Comparison of ENCODE assay signal across 8 cellular contexts in genomic region chr7:97871659-97872024, GRCh38. TPM values are rescaled to one million over a fixed set of nuclear protein-coding genes. Genes with fewer than 3 reads are reported as not detected.
DNase-seq lines count a peak whose midpoint lies in the region; ATAC-seq lines count a peak whose summit lies in the region.

No MANE protein-coding gene starts in this region.

- no peaks in the 10 kb centered on the region for H3K27me3 Mint-ChIP-seq in CD8-positive, alpha-beta memory T cell

- peak overlapping the region; percentile 47 for H3K4me3 ChIP-seq in CD8-positive, alpha-beta memory T cell (ENCODE audit: low read length)
- peak overlapping the region; percentile 89 for H3K4me3 ChIP-seq in adipocyte (ENCODE audit: low read length)

- H3K36me3 Mint-ChIP-seq in CD8-positive, alpha-beta memory T cell: peaks cover 3 to 21% (median 7%) of the 10 kb centered on the region in 3 donors

- peak; percentile 29 for ATAC-seq in GM21526 (IDR thresholded peaks at IDR 0.05; ENCODE audit: low FRiP score, unreplicated experiment)

- H3K9me3 ChIP-seq in CD8-positive, alpha-beta memory T cell (ENCODE audit: low read length): no peaks in the 10 kb centered on the region
- H3K9me3 ChIP-seq in adipocyte (ENCODE audit: control insufficient read depth, low read length): no peaks in the 10 kb centered on the region

- peak in 1 of 5 donors; percentile 8 for DNase-seq in CD8-positive, alpha-beta memory T cell
- DNase-seq in NCI-H2171 treated with DMSO at 0.1 percent for 48 hours (lab: John Stamatoyannopoulos, UW) (peak; percentile 63), adipocyte (ENCODE audit: low read depth) (peak; percentile 28), islet precursor cell (peak; percentile 59), DMS153 treated with DMSO at 0.1 percent for 48 hours (lab: John Stamatoyannopoulos, UW; ENCODE audit: unreplicated experiment) (no peak)
- peak; percentile 52 for DNase-seq in stimulated activated CD8-positive, alpha-beta memory T cell treated with anti-CD3 and anti-CD28 coated beads, Interleukin-4, amount 100 ng/mL, for 48 hours
- DNase-seq in NK-92 treated with Interleukin-12 subunit alpha and Interleukin-12 subunit beta, amount 100 ng/mL, for 24 hours (lab: John Stamatoyannopoulos, UW): no peak

- POLR2A ChIA-PET in CD8-positive, alpha-beta memory T cell (lab: Charles Lee): interaction anchor here (1.0 kb wide), 1 partner anchor 297 kb away, joined by 3 read pairs; no protein-coding TSS in a partner anchor

- H3K9ac ChIP-seq in adipocyte (ENCODE audit: low read length): peak overlapping the region; percentile 88

- H3K4me3 Mint-ChIP-seq in CD8-positive, alpha-beta memory T cell: peak overlapping the region; percentile 87 to 96 (median 89)

- H3K36me3 ChIP-seq in CD8-positive, alpha-beta memory T cell (ENCODE audit: insufficient read depth, low read length): peaks cover 5% of the 10 kb centered on the region
- H3K36me3 ChIP-seq in adipocyte (ENCODE audit: control insufficient read depth, insufficient read depth, low read length, severe bottlenecking): peaks cover 17% of the 10 kb centered on the region

- H3K27ac Mint-ChIP-seq in CD8-positive, alpha-beta memory T cell: peak overlapping the region; percentile 85 to 99 (median 92)

- CTCF ChIA-PET in CD8-positive, alpha-beta memory T cell (lab: Charles Lee): interaction anchor here (1.7 kb wide), 1 partner anchor 36 kb away, joined by 4 read pairs; no protein-coding TSS in a partner anchor

- peaks cover 6% of the 10 kb centered on the region for H3K4me1 ChIP-seq in CD8-positive, alpha-beta memory T cell (ENCODE audit: insufficient read depth, low read length)
- H3K4me1 ChIP-seq in adipocyte (ENCODE audit: control insufficient read depth, insufficient read depth, low read length): peaks cover 5% of the 10 kb centered on the region

- peaks cover 15 to 18% (median 16%) of the 10 kb centered on the region in 3 donors for H3K4me1 Mint-ChIP-seq in CD8-positive, alpha-beta memory T cell

- H3K9me3 Mint-ChIP-seq in CD8-positive, alpha-beta memory T cell: no peaks in the 10 kb centered on the region

- peak overlapping the region; percentile 62 for H3K27ac ChIP-seq in CD8-positive, alpha-beta memory T cell (ENCODE audit: low read depth, low read length)

- no peaks in the 10 kb centered on the region for H3K27me3 ChIP-seq in CD8-positive, alpha-beta memory T cell (ENCODE audit: insufficient read depth, low read length, poor library complexity, severe bottlenecking)
- no peaks in the 10 kb centered on the region for H3K27me3 ChIP-seq in adipocyte (replicated peaks; ENCODE audit: control insufficient read depth, insufficient read depth, low read length)

RNA-seq across cellular contexts. Expression of gene ASNS, which starts 0.6 kb away (rescaled TPM):
- 100 to 1,000 TPM in 1 of 2 experiments, 10 to 100 TPM in 1; 94.9 to 104 TPM for total RNA-seq in CD8-positive, alpha-beta memory T cell
- 13.0 TPM for polyA plus RNA-seq in CD8-positive, alpha-beta memory T cell

Comparison
In these comparisons a context has a peak if more than half of its experiments do, and no peak if none do; other contexts are left out.
1. DNase-seq: peak in NCI-H2171 treated with DMSO at 0.1 percent for 48 hours (single experiment), adipocyte (single experiment), islet precursor cell (single experiment) and stimulated activated CD8-positive, alpha-beta memory T cell treated with anti-CD3 and anti-CD28 coated beads, Interleukin-4, amount 100 ng/mL, for 48 hours (single experiment); none in NK-92 treated with Interleukin-12 subunit alpha and Interleukin-12 subunit beta, amount 100 ng/mL, for 24 hours (single experiment) and DMS153 treated with DMSO at 0.1 percent for 48 hours (single experiment).